Comparison of ENCODE assay signal across 14 cellular contexts in the genomic region with DNA sequence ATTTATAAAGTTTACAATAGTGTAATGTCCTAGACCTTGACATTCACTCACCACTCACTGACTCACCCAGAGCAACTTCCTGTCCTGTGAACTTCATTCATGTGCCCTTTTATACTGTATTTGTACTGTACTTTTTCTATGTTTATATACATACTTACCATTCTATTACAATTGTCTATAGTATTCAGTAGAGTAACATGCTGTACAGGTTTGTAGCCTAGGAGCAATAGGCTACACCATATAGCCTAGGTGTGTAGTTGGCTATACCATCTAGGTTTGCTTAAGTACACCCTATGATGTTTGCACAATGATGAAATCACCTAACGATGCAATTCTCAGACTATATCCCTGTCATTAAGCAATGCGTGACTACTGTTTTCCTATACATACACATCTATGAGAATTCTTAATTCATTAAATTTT. TPM values are rescaled to one million over a fixed set of nuclear protein-coding genes. Genes with fewer than 3 reads are reported as not detected.
DNase-seq lines count a peak whose midpoint lies in the region; ATAC-seq and FAIRE-seq lines count a peak whose summit lies in the region.
"Had no signal": no experiment of that assay in that cellular context is flagged by ENCODE, and none has a peak within 500 bp of the region (broad histone marks: within the 10 kb centered on the region; RNA-seq: fewer than 3 reads in every experiment).

No MANE protein-coding gene starts in this region.

- no peak overlapping the region for H3K4me3 Mint-ChIP-seq in activated CD8-positive, alpha-beta T cell treated with anti-CD3 and anti-CD28 coated beads, Interleukin-2, amount 10 ng/mL, durations not matched to agents 7 days and 5 days

- H3K4me1 Mint-ChIP-seq in activated CD8-positive, alpha-beta T cell treated with anti-CD3 and anti-CD28 coated beads, Interleukin-2, amount 10 ng/mL, durations not matched to agents 7 days and 5 days (ENCODE audit: low read depth): peaks cover 2% of the 10 kb centered on the region

- FAIRE-seq in GM19239 (lab: Jason Lieb, UNC): no peak

- H3K4me3 ChIP-seq in MG63: no peak overlapping the region
- H3K4me3 ChIP-seq: skin epidermis, testis had no signal

- H3K36me3 ChIP-seq in MG63: peaks cover 54% of the 10 kb centered on the region

- no peaks in the 10 kb centered on the region for H3K27me3 Mint-ChIP-seq in activated CD8-positive, alpha-beta T cell treated with anti-CD3 and anti-CD28 coated beads, Interleukin-2, amount 10 ng/mL, durations not matched to agents 7 days and 5 days (ENCODE audit: low read depth)

- POLR2A ChIA-PET in activated CD8-positive, alpha-beta T cell treated with anti-CD3 and anti-CD28 coated beads, Interleukin-2, amount 10 ng/mL, durations not matched to agents 7 days and 5 days (lab: Charles Lee): no interaction called here

- H3K36me3 Mint-ChIP-seq in activated CD8-positive, alpha-beta T cell treated with anti-CD3 and anti-CD28 coated beads, Interleukin-2, amount 10 ng/mL, durations not matched to agents 7 days and 5 days (ENCODE audit: low read depth): peaks cover 50% of the 10 kb centered on the region

- no peaks in the 10 kb centered on the region for H3K27me3 ChIP-seq in MG63
- H3K27me3 ChIP-seq: testis had no signal

- DNase-seq in EH (ENCODE audit: low read depth): peak; percentile 63
- DNase-seq in MG63: peak; percentile 41
- DNase-seq in activated CD8-positive, alpha-beta T cell treated with anti-CD3 and anti-CD28 coated beads, Interleukin-2, amount 10 ng/mL, durations not matched to agents 7 days and 5 days: no peak
- DNase-seq in glomerular visceral epithelial cell (ENCODE audit: extremely low spot score): peak; percentile 21
- DNase-seq in GM19239 (ENCODE audit: insufficient read length, low spot score): no peak
- no peak for DNase-seq in activated naive CD4-positive, alpha-beta T cell (lab: John Stamatoyannopoulos, UW)
- no peak for DNase-seq in HuH-7.5 (ENCODE audit: low spot score)
- DNase-seq in activated CD4-positive, CD25-positive, alpha-beta regulatory T cell (lab: John Stamatoyannopoulos, UW): no peak
- DNase-seq: effector CD8-positive, alpha-beta T cell; head of caudate nucleus; NCI-H2227 treated with DMSO at 0.1 percent for 48 hours; Right ventricle myocardium superior; testis had no signal

- peak; percentile 15 for ATAC-seq in activated CD8-positive, alpha-beta T cell treated with anti-CD3 and anti-CD28 coated beads, Interleukin-2, amount 10 ng/mL, durations not matched to agents 7 days and 5 days

- H3K27ac Mint-ChIP-seq in activated CD8-positive, alpha-beta T cell treated with anti-CD3 and anti-CD28 coated beads, Interleukin-2, amount 10 ng/mL, durations not matched to agents 7 days and 5 days: no peak overlapping the region

- no peaks in the 10 kb centered on the region for H3K9me3 Mint-ChIP-seq in activated CD8-positive, alpha-beta T cell treated with anti-CD3 and anti-CD28 coated beads, Interleukin-2, amount 10 ng/mL, durations not matched to agents 7 days and 5 days (ENCODE audit: insufficient read depth)

- no peaks in the 10 kb centered on the region for H3K9me3 ChIP-seq in MG63
- H3K9me3 ChIP-seq: testis had no signal

- CTCF ChIA-PET in activated CD8-positive, alpha-beta T cell treated with anti-CD3 and anti-CD28 coated beads, Interleukin-2, amount 10 ng/mL, durations not matched to agents 7 days and 5 days (lab: Charles Lee): no interaction called here

RNA-seq across cellular contexts. Expression of a gene that starts 17.5 kb away (rescaled TPM):
- 47.4 and 52.2 TPM in 2 replicates for total RNA-seq in MG63 (2014; rRNA removed; shearing (Covaris generic); ENCODE audit: low replicate concordance)
- total RNA-seq in activated CD8-positive, alpha-beta T cell treated with anti-CD3 and anti-CD28 coated beads, Interleukin-2, amount 10 ng/mL, durations not matched to agents 7 days and 5 days: 10 to 100 TPM; 19.5 to 19.6 TPM

RNA-seq across cellular contexts. Expression of a gene that starts 37.1 kb away (rescaled TPM):
- 65.8 and 97.7 TPM in 2 replicates for total RNA-seq in MG63 (2014; rRNA removed; shearing (Covaris generic); ENCODE audit: low replicate concordance)
- total RNA-seq in activated CD8-positive, alpha-beta T cell treated with anti-CD3 and anti-CD28 coated beads, Interleukin-2, amount 10 ng/mL, durations not matched to agents 7 days and 5 days: 10 to 100 TPM; 43.2 to 44.6 TPM

RNA-seq across cellular contexts. Expression of a gene that starts 42.2 kb away (rescaled TPM):
- total RNA-seq in MG63 (2014; rRNA removed; shearing (Covaris generic); ENCODE audit: low replicate concordance): 40.0 and 53.8 TPM in 2 replicates
- 1 to 10 TPM; 1.2 to 1.3 TPM for total RNA-seq in activated CD8-positive, alpha-beta T cell treated with anti-CD3 and anti-CD28 coated beads, Interleukin-2, amount 10 ng/mL, durations not matched to agents 7 days and 5 days

Comparison
In these comparisons a context has a peak if more than half of its experiments do, and no peak if none do; other contexts are left out.
1. DNase-seq: peak in EH (single experiment), MG63 (single experiment) and glomerular visceral epithelial cell (single experiment); none in activated CD8-positive, alpha-beta T cell treated with anti-CD3 and anti-CD28 coated beads, Interleukin-2, amount 10 ng/mL, durations not matched to agents 7 days and 5 days (single experiment), GM19239 (single experiment), activated naive CD4-positive, alpha-beta T cell (0 of 4), HuH-7.5 (single experiment) and activated CD4-positive, CD25-positive, alpha-beta regulatory T cell (0 of 4).
2. RNA of a gene that starts 42.2 kb away (total RNA-seq): 40.0 to 53.8 TPM in MG63; 1.2 to 1.3 TPM in activated CD8-positive, alpha-beta T cell treated with anti-CD3 and anti-CD28 coated beads, Interleukin-2, amount 10 ng/mL, durations not matched to agents 7 days and 5 days; every median in the first group is over 10 times any median in the second.